In the genomic region with DNA sequence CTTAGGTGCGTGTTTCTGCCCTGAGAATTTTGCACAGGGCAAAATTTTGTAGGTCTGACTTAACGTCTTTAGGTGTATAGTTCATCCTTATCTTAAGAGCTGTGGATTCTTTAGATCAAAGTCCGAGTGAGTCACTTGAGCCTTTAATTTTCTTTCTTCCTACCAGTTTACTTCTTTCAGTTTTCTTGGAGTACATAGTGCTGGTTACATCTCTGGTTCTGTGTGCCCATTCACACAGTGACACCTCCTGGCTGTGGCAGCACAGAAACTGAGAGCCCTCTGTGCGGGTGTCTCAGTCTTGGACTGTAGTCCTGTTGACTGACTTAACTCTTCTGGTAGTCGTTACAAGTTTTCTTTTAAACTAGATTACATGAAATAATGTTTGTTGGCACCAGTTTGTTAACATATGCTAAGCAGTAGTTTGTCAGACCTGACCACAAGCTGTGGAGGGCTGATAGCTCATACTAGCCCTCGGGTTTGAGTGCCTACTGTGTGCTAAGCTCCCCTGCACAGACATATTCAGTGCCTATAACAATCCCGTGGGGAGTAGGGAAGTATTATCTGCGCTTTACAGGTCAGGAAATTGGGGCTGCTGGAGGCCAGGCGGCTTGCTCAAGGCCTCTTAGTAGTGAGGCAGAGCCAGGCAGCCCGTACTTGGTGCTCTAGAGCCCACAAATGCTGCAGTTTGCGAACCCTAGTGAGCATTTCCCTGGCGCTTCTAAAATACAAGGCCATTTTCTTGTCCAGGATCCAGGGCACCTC, we compare ENCODE assay signal across 8 cellular contexts. TPM values are rescaled to one million over a fixed set of nuclear protein-coding genes. Genes with fewer than 3 reads are reported as not detected.
DNase-seq lines count a peak whose midpoint lies in the region; ATAC-seq and FAIRE-seq lines count a peak whose summit lies in the region.

No MANE protein-coding gene starts in this region.

- peaks cover 59% of the 10 kb centered on the region for H3K4me1 ChIP-seq in CD4-positive, CD25-positive, alpha-beta regulatory T cell (ENCODE audit: control insufficient read depth, insufficient read depth, low read length, poor library complexity, severe bottlenecking)
- H3K4me1 ChIP-seq in adipocyte (ENCODE audit: control insufficient read depth, insufficient read depth, low read length): peaks cover 61% of the 10 kb centered on the region
- peaks cover 52 to 67% (median 52%) of the 10 kb centered on the region in 3 donors for H3K4me1 ChIP-seq in skeletal muscle tissue (ENCODE audit: control insufficient read depth in 3 of 3, insufficient read depth in 3 of 3, low read length in 3 of 3)

- peak overlapping the region; percentile 90 for H3K4me3 ChIP-seq in CD4-positive, CD25-positive, alpha-beta regulatory T cell (ENCODE audit: low read depth, low read length)
- H3K4me3 ChIP-seq in adipocyte (ENCODE audit: low read length): peak overlapping the region; percentile 82
- peak overlapping the region; percentile 74 for H3K4me3 ChIP-seq in iPS-11a (ENCODE audit: low read depth, low read length)
- H3K4me3 ChIP-seq in skeletal muscle tissue (ENCODE audit: low read length in 3 of 3): peak overlapping the region; percentile 72 to 87 (median 85)

- peak; percentile 24 to 75 (median 47) for DNase-seq in CD4-positive, CD25-positive, alpha-beta regulatory T cell
- peak; percentile 67 for DNase-seq in RCC 7860 (ENCODE audit: low spot score)
- DNase-seq in adipocyte (ENCODE audit: low read depth): peak; percentile 70
- no peak for DNase-seq in HPDE6-E6E7 (ENCODE audit: extremely low spot score)
- no peak for DNase-seq in NCI-H2196 treated with DMSO at 0.1 percent for 48 hours (lab: John Stamatoyannopoulos, UW; ENCODE audit: unreplicated experiment)

- no peaks in the 10 kb centered on the region for H3K27me3 ChIP-seq in CD4-positive, CD25-positive, alpha-beta regulatory T cell (ENCODE audit: control insufficient read depth, insufficient read depth, low read length)
- H3K27me3 ChIP-seq in adipocyte (replicated peaks; ENCODE audit: control insufficient read depth, insufficient read depth, low read length): no peaks in the 10 kb centered on the region
- H3K27me3 ChIP-seq in skeletal muscle tissue (ENCODE audit: control insufficient read depth in 3 of 3, insufficient read depth in 3 of 3, low read length in 3 of 3): no peaks in the 10 kb centered on the region

- ATAC-seq in CD4-positive, CD25-positive, alpha-beta regulatory T cell (ENCODE audit: low read depth in 2 of 2): peak; percentile 39 to 46
- peak; percentile 31 for ATAC-seq in GM21737 (IDR thresholded peaks at IDR 0.05; ENCODE audit: unreplicated experiment)

- FAIRE-seq in RCC 7860 (lab: Jason Lieb, UNC): peak; percentile 53

- peak overlapping the region; percentile 86 for H3K9ac ChIP-seq in adipocyte (ENCODE audit: low read length)
- H3K9ac ChIP-seq in skeletal muscle tissue (ENCODE audit: low read depth in 1 of 3, low read length in 3 of 3): peak overlapping the region; percentile 64 to 81 (median 80)

- H3K36me3 ChIP-seq in CD4-positive, CD25-positive, alpha-beta regulatory T cell (ENCODE audit: control insufficient read depth, insufficient read depth, low read length): no peaks in the 10 kb centered on the region
- H3K36me3 ChIP-seq in adipocyte (ENCODE audit: control insufficient read depth, insufficient read depth, low read length, severe bottlenecking): no peaks in the 10 kb centered on the region
- no peaks in the 10 kb centered on the region for H3K36me3 ChIP-seq in skeletal muscle tissue (ENCODE audit: control insufficient read depth in 3 of 3, insufficient read depth in 3 of 3, low read length in 3 of 3)

- no peaks in the 10 kb centered on the region for H3K27me3 Mint-ChIP-seq in CD4-positive, CD25-positive, alpha-beta regulatory T cell

- no peaks in the 10 kb centered on the region for H3K9me3 Mint-ChIP-seq in CD4-positive, CD25-positive, alpha-beta regulatory T cell

- peak overlapping the region; percentile 82 to 97 (median 91) for H3K27ac Mint-ChIP-seq in CD4-positive, CD25-positive, alpha-beta regulatory T cell

- peaks cover 25 to 77% (median 60%) of the 10 kb centered on the region in 4 donors for H3K4me1 Mint-ChIP-seq in CD4-positive, CD25-positive, alpha-beta regulatory T cell

- H3K9me3 ChIP-seq in CD4-positive, CD25-positive, alpha-beta regulatory T cell (ENCODE audit: control insufficient read depth in 2 of 2, low read length in 2 of 2): no peaks in the 10 kb centered on the region
- no peaks in the 10 kb centered on the region for H3K9me3 ChIP-seq in adipocyte (ENCODE audit: control insufficient read depth, low read length)
- H3K9me3 ChIP-seq in skeletal muscle tissue (ENCODE audit: control insufficient read depth in 3 of 3, low read length in 3 of 3): no peaks in the 10 kb centered on the region

- H3K27ac ChIP-seq in CD4-positive, CD25-positive, alpha-beta regulatory T cell (ENCODE audit: insufficient read depth, low read length, poor library complexity, severe bottlenecking): peak overlapping the region; percentile 76
- H3K27ac ChIP-seq in skeletal muscle tissue (ENCODE audit: low read depth, low read length): peak overlapping the region; percentile 72

- H3K4me3 Mint-ChIP-seq in CD4-positive, CD25-positive, alpha-beta regulatory T cell: peak overlapping the region; percentile 91 to 99 (median 96)

- peaks cover 5% of the 10 kb centered on the region for H3K36me3 Mint-ChIP-seq in CD4-positive, CD25-positive, alpha-beta regulatory T cell

RNA-seq across cellular contexts. Expression of gene GATAD2A, which starts 1.6 kb away (rescaled TPM):
- total RNA-seq in CD4-positive, CD25-positive, alpha-beta regulatory T cell: 134 TPM
- 10 to 100 TPM in 1 of 4 donors, 1 to 10 TPM in 3; 8.1 to 13.9 (median 9.7) TPM for polyA plus RNA-seq in CD4-positive, CD25-positive, alpha-beta regulatory T cell
- 19.8 TPM for total RNA-seq in skeletal muscle tissue

Comparison
In these comparisons a context has a peak if more than half of its experiments do, and no peak if none do; other contexts are left out.
1. DNase-seq: peak in CD4-positive, CD25-positive, alpha-beta regulatory T cell (3 of 3), RCC 7860 (single experiment) and adipocyte (single experiment); none in HPDE6-E6E7 (single experiment) and NCI-H2196 treated with DMSO at 0.1 percent for 48 hours (single experiment).
2. Peak in every context shown above with its lines, with median percentiles within 50 percentile points of each other: H3K4me3 ChIP-seq.